1 cellular context compared by ENCODE assay signal in genomic region chr13:38697628-38698333, GRCh38.
TF ChIP-seq lines count a peak whose summit lies in the region.

No MANE protein-coding gene starts in this region.

TF ChIP-seq in SK-N-SH treated with all-trans-retinoic acid at 6 μM for 48 hours, 23 proteins besides CTCF, POLR2A, EP300 and RAD21 (continued from another document):
- no peak for TF ChIP-seq ARNTL (CRISPR knock-in tag; IDR thresholded peaks at IDR 0.05; ENCODE audit: borderline replicate concordance, low read depth)
- TF ChIP-seq CREB5 (CRISPR knock-in tag; IDR thresholded peaks at IDR 0.05; ENCODE audit: low read depth): no peak
- TF ChIP-seq OSR1 (CRISPR knock-in tag; IDR thresholded peaks at IDR 0.05): no peak
- no peak for TF ChIP-seq CSRNP3 (CRISPR knock-in tag; IDR thresholded peaks at IDR 0.05)
- no peak for TF ChIP-seq TSHZ2 (CRISPR knock-in tag; IDR thresholded peaks at IDR 0.05)
- no peak for TF ChIP-seq ZFP30 (CRISPR knock-in tag; IDR thresholded peaks at IDR 0.05)
- TF ChIP-seq POU6F1 (CRISPR knock-in tag; IDR thresholded peaks at IDR 0.05; ENCODE audit: borderline replicate concordance, low read depth): no peak
- TF ChIP-seq ZC3H10 (CRISPR knock-in tag; IDR thresholded peaks at IDR 0.05): no peak
- TF ChIP-seq BACH2 (CRISPR knock-in tag; IDR thresholded peaks at IDR 0.05; ENCODE audit: borderline replicate concordance): no peak
- TF ChIP-seq TOX (CRISPR knock-in tag; IDR thresholded peaks at IDR 0.05; ENCODE audit: borderline replicate concordance): no peak
- no peak for TF ChIP-seq GLIS3 (CRISPR knock-in tag; IDR thresholded peaks at IDR 0.05)
- TF ChIP-seq PPARA (CRISPR knock-in tag; IDR thresholded peaks at IDR 0.05; ENCODE audit: borderline replicate concordance): no peak
- no peak for TF ChIP-seq ZNF70 (CRISPR knock-in tag; IDR thresholded peaks at IDR 0.05)
- no peak for TF ChIP-seq ESRRG (CRISPR knock-in tag; IDR thresholded peaks at IDR 0.05)
- TF ChIP-seq ZNF8 (CRISPR knock-in tag; IDR thresholded peaks at IDR 0.05): no peak
